Comparison of ENCODE assay signal across 15 cellular contexts in genomic region chr20:46883847-46884246, GRCh38. TPM values are rescaled to one million over a fixed set of nuclear protein-coding genes. Genes with fewer than 3 reads are reported as not detected.
DNase-seq lines count a peak whose midpoint lies in the region; ATAC-seq and TF ChIP-seq lines count a peak whose summit lies in the region.
"Had no signal": no experiment of that assay in that cellular context is flagged by ENCODE, and none has a peak within 500 bp of the region (broad histone marks: within the 10 kb centered on the region; RNA-seq: fewer than 3 reads in every experiment).

No MANE protein-coding gene starts in this region.

- no peak for TF ChIP-seq RAD21 in IMR-90 (IDR thresholded peaks at IDR 0.05; ENCODE audit: low read length)

- H3K18ac ChIP-seq in IMR-90 (ENCODE audit: low read depth, low read length), result no peak overlapping the region

- no peak for TF ChIP-seq POLR2A in IMR-90 (IDR thresholded peaks at IDR 0.05; ENCODE audit: low read depth, low read length)

- dilution Hi-C loops in IMR-90 (cut with HindIII; ENCODE audit: low sequenced_read_pairs, unreplicated experiment), result no loop called here

- H3K56ac ChIP-seq in IMR-90 (ENCODE audit: extremely low read depth, insufficient read depth, low read length), result no peak overlapping the region

- TF ChIP-seq CTCF in AG10803 (conservative IDR thresholded peaks at IDR 0.05; ENCODE audit: low read length), result no peak
- TF ChIP-seq CTCF in IMR-90 (conservative IDR thresholded peaks at IDR 0.05; ENCODE audit: low read depth, low read length), result no peak
- TF ChIP-seq CTCF in fibroblast of lung (conservative IDR thresholded peaks at IDR 0.05 in 1 of 2, IDR thresholded peaks at IDR 0.05 in 1 of 2; ENCODE audit: low read depth in 1 of 2, low read length in 2 of 2), result no peak
- TF ChIP-seq CTCF in WERI-Rb-1 (IDR thresholded peaks at IDR 0.05; ENCODE audit: low read depth, low read length), result no peak

- intact Hi-C loops in IMR-90 (cut with micrococcal nuclease), result no loop called here
- intact Hi-C loops in sciatic nerve (cut with DNase I), result no loop called here

- POLR2A ChIA-PET in IMR-90 (lab: Charles Lee; ENCODE audit: unreplicated experiment), result no interaction called here

- no peak overlapping the region for H2AK9ac ChIP-seq in IMR-90 (replicated peaks; ENCODE audit: low read depth, low read length, poor library complexity)

- H3K27me3 ChIP-seq in IMR-90 (ENCODE audit: control insufficient read depth, insufficient read depth, low read length), result no peaks in the 10 kb centered on the region; the same call in 1 of the 2 replicates
- H3K27me3 ChIP-seq in fibroblast of lung (ENCODE audit: control insufficient read depth, insufficient read depth, low read length), result no peaks in the 10 kb centered on the region
- no peaks in the 10 kb centered on the region for H3K27me3 ChIP-seq in WERI-Rb-1 (ENCODE audit: insufficient read depth, low read depth, severe bottlenecking)

- H3K4me2 ChIP-seq in IMR-90 (ENCODE audit: low read depth, low read length) (peak overlapping the region; percentile 53; the same call in 1 of the 2 replicates), fibroblast of lung (ENCODE audit: extremely low read depth, insufficient read depth, low read length) (no peak overlapping the region)

- H3K4me3 ChIP-seq in AG10803 (ENCODE audit: low read length) (no peak overlapping the region), IMR-90 (ENCODE audit: insufficient read depth, low read depth, low read length) (no peak overlapping the region), fibroblast of lung (replicated peaks in 1 of 4; ENCODE audit: control extremely low read depth in 1 of 4, insufficient read depth in 1 of 4, low read depth in 3 of 4, low read length in 4 of 4) (no peak overlapping the region), WERI-Rb-1 (ENCODE audit: low read depth, low read length) (no peak overlapping the region)
- H3K4me3 ChIP-seq: GM23248 had no signal

- ATAC-seq in IMR-90 (ENCODE audit: low read depth) (peak; percentile 84), sciatic nerve (peak; percentile 82), GM19467 (IDR thresholded peaks at IDR 0.05; ENCODE audit: unreplicated experiment) (no peak)
- ATAC-seq: HCT116 had no signal

- no peak overlapping the region for H3K9ac ChIP-seq in IMR-90 (ENCODE audit: low read depth, low read length)
- no peak overlapping the region for H3K9ac ChIP-seq in fibroblast of lung (ENCODE audit: insufficient read depth, low read length)
- H3K9ac ChIP-seq: GM23248 had no signal

- H2BK120ac ChIP-seq in IMR-90 (ENCODE audit: low read depth, low read length), result no peak overlapping the region

- H4K91ac ChIP-seq in IMR-90 (ENCODE audit: insufficient read depth, low read depth, low read length), result no peak overlapping the region

- H3K23ac ChIP-seq in IMR-90 (ENCODE audit: low read depth, low read length), result no peak overlapping the region

- no peaks in the 10 kb centered on the region for H3K79me2 ChIP-seq in fibroblast of lung (ENCODE audit: control insufficient read depth, insufficient read depth, low read length)

- no peak overlapping the region for H2BK20ac ChIP-seq in IMR-90 (ENCODE audit: low read depth, low read length)

- H3K27ac ChIP-seq in IMR-90 (ENCODE audit: insufficient read depth, low read length), result peak overlapping the region; percentile 23; the same call in 1 of the 2 replicates
- H3K27ac ChIP-seq in fibroblast of lung (ENCODE audit: insufficient read depth, low read length), result no peak overlapping the region
- no peak overlapping the region for H3K27ac ChIP-seq in WERI-Rb-1
- H3K27ac ChIP-seq: GM23248, RWPE1 had no signal

- DNase-seq in AG10803 (ENCODE audit: low read depth), result peak; percentile 46
- DNase-seq in IMR-90, result peak; percentile 42
- DNase-seq in fibroblast of lung (ENCODE audit: low read depth in 2 of 2), result peak; percentile 3 to 45
- DNase-seq in sciatic nerve (ENCODE audit: low spot score), result no peak
- no peak for DNase-seq in WERI-Rb-1
- DNase-seq in NCI-H345 (lab: John Stamatoyannopoulos, UW), result no peak
- DNase-seq: CD4-positive, CD25-positive, alpha-beta regulatory T cell; GM23248; NCI-H187; NCI-H446 treated with DMSO at 0.1 percent for 48 hours had no signal

- CTCF ChIA-PET in IMR-90 (lab: Yijun Ruan, JAX), result no interaction called here

- no peak overlapping the region for H2BK5ac ChIP-seq in IMR-90 (ENCODE audit: low read depth, low read length, poor library complexity, severe bottlenecking)

- H2AK5ac ChIP-seq in IMR-90 (ENCODE audit: low read depth, low read length), result no peak overlapping the region

- BruUV-seq in IMR-90 (replicated peaks; lab: Mats Ljungman, UMichigan), result no TSS peak

- H3K4me1 ChIP-seq in IMR-90 (ENCODE audit: control insufficient read depth, insufficient read depth, low read length) (peaks cover 4% of the 10 kb centered on the region), fibroblast of lung (ENCODE audit: control insufficient read depth, extremely low read depth, insufficient read depth, low read length) (no peaks in the 10 kb centered on the region)

- WGBS in IMR-90 (ENCODE audit: extremely low coverage in 2 of 2, insufficient read length in 1 of 2), 2 experiments, result no CpG with 5 or more reads among the region's 4 CpGs

- H3K36me3 ChIP-seq in IMR-90 (ENCODE audit: control insufficient read depth, insufficient read depth, low read length), result no peaks in the 10 kb centered on the region
- no peaks in the 10 kb centered on the region for H3K36me3 ChIP-seq in fibroblast of lung (ENCODE audit: control insufficient read depth, insufficient read depth, low read length)
- no peaks in the 10 kb centered on the region for H3K36me3 ChIP-seq in WERI-Rb-1

- H2BK15ac ChIP-seq in IMR-90 (ENCODE audit: low read depth, low read length), result no peak overlapping the region

- H4K8ac ChIP-seq in IMR-90 (ENCODE audit: low read depth in 2 of 2, low read length in 2 of 2), result no peak overlapping the region

- in situ Hi-C loops in IMR-90 (cut with MboI; ENCODE audit: low sequenced_read_pairs), result no loop called here

- no peaks in the 10 kb centered on the region for H3K79me1 ChIP-seq in IMR-90 (ENCODE audit: low read depth in 1 of 2, low read length in 2 of 2)

- H2AFZ ChIP-seq in IMR-90 (replicated peaks; ENCODE audit: low read length, poor library complexity), result no peak overlapping the region
- H2AFZ ChIP-seq in fibroblast of lung (ENCODE audit: low read length), result no peak overlapping the region
- H2AFZ ChIP-seq: GM23248 had no signal

- H3K9me3 ChIP-seq in IMR-90 (ENCODE audit: control insufficient read depth, insufficient read depth, low read length) (no peaks in the 10 kb centered on the region), fibroblast of lung (ENCODE audit: control insufficient read depth, insufficient read depth, low read depth, low read length) (no peaks in the 10 kb centered on the region), WERI-Rb-1 (ENCODE audit: severe bottlenecking) (no peaks in the 10 kb centered on the region)

- no peaks in the 10 kb centered on the region for H3K9me1 ChIP-seq in IMR-90 (ENCODE audit: insufficient read depth, low read length)

- H3K4ac ChIP-seq in IMR-90 (ENCODE audit: low read depth, low read length), result no peak overlapping the region

- no peak overlapping the region for H3K14ac ChIP-seq in IMR-90 (replicated peaks; ENCODE audit: low read depth, low read length)

- no peak overlapping the region for H4K5ac ChIP-seq in IMR-90 (ENCODE audit: low read depth, low read length)

- no peaks in the 10 kb centered on the region for H4K20me1 ChIP-seq in IMR-90 (ENCODE audit: insufficient read depth, low read length)
- no peaks in the 10 kb centered on the region for H4K20me1 ChIP-seq in fibroblast of lung (ENCODE audit: control insufficient read depth, extremely low read depth, insufficient read depth, low read length)

TF ChIP-seq in IMR-90, 13 proteins besides CTCF, POLR2A, EP300 and RAD21 (continues in another document):
- TF ChIP-seq MXI1 (IDR thresholded peaks at IDR 0.05; ENCODE audit: borderline replicate concordance, low read depth, low read length), result no peak
- no peak for TF ChIP-seq RCOR1 (IDR thresholded peaks at IDR 0.05; ENCODE audit: insufficient replicate concordance, low read length)
- TF ChIP-seq MAZ (IDR thresholded peaks at IDR 0.05; ENCODE audit: borderline replicate concordance, low read depth, low read length), result no peak
- TF ChIP-seq NFE2L2 (IDR thresholded peaks at IDR 0.05; ENCODE audit: low read depth, low read length), result no peak
- no peak for TF ChIP-seq BHLHE40 (IDR thresholded peaks at IDR 0.05; ENCODE audit: low read depth, low read length)
- TF ChIP-seq FOS (IDR thresholded peaks at IDR 0.05; ENCODE audit: low read depth, low read length), result no peak
- TF ChIP-seq ELK1 (IDR thresholded peaks at IDR 0.05; ENCODE audit: borderline replicate concordance, low read depth, low read length), result no peak
- no peak for TF ChIP-seq USF2 (IDR thresholded peaks at IDR 0.05; ENCODE audit: low read depth, low read length)
- no peak for TF ChIP-seq RFX5 (IDR thresholded peaks at IDR 0.05; ENCODE audit: low read depth, low read length)
- TF ChIP-seq CHD1 (IDR thresholded peaks at IDR 0.05; ENCODE audit: low read depth, low read length), result no peak
- TF ChIP-seq MAFK (IDR thresholded peaks at IDR 0.05; ENCODE audit: low read depth, low read length), result no peak
- no peak for TF ChIP-seq SMC3 (IDR thresholded peaks at IDR 0.05; ENCODE audit: low read depth, low read length)

RNA-seq across cellular contexts. Expression of gene EYA2, which starts 10.8 kb away (rescaled TPM):
- total RNA-seq in IMR-90 (2012; rRNA removed) (2.3 and 2.5 TPM in 2 replicates), fibroblast of lung (1.3 and 1.7 TPM in 2 replicates), sciatic nerve (24.4 TPM)
- polyA plus RNA-seq in IMR-90 (2012; rRNA removed) (5.0 and 5.4 TPM in 2 replicates), fibroblast of lung (0.37 and 1.1 TPM in 2 replicates)
- polyA plus RNA-seq in IMR-90 (2012; cell fraction: cytosol; rRNA removed), result 1.8 and 4.5 TPM in 2 replicates
- 3.6 and 4.4 TPM in 2 replicates for polyA plus RNA-seq in IMR-90 (2012; cell fraction: nucleus; rRNA removed; ENCODE audit: low replicate concordance)
- 0.61 and 1.5 TPM in 2 replicates for polyA plus RNA-seq in fibroblast of lung (2012)
- 0.48 TPM in 1 of 2 replicates, not detected in the other for polyA minus RNA-seq in fibroblast of lung (ENCODE audit: low replicate concordance)
- total RNA-seq: A673; CD4-positive, CD25-positive, alpha-beta regulatory T cell; GM23248; HT-29 had no signal
- polyA plus RNA-seq: CD4-positive, CD25-positive, alpha-beta regulatory T cell had no signal

Comparison
In these comparisons a context has a peak if more than half of its experiments do, and no peak if none do; other contexts are left out.
1. DNase-seq: peak in AG10803 (single experiment), IMR-90 (single experiment) and fibroblast of lung (2 of 2); none in sciatic nerve (single experiment), WERI-Rb-1 (single experiment) and NCI-H345 (single experiment).